19 cellular contexts compared by ENCODE assay signal in genomic region chr9:134225186-134225585, GRCh38.
"Had no signal": no experiment of that assay in that cellular context is flagged by ENCODE, and none has a peak within 500 bp of the region (broad histone marks: within the 10 kb centered on the region; RNA-seq: fewer than 3 reads in every experiment).

No MANE protein-coding gene starts in this region.

- H3K9me3 ChIP-seq: upper lobe of left lung had no signal

- H3K4me3 Mint-ChIP-seq: brain; dendritic cell treated with granulocyte-macrophage colony-stimulating factor and Interleukin-4, amounts not matched to agents 40 ng/mL and 50 ng/mL, for 4 days; effector memory CD8-positive, alpha-beta T cell; memory B cell; stimulated activated naive CD8-positive, alpha-beta T cell treated with anti-CD3 and anti-CD28 coated beads, Interleukin-15, Interleukin-2, amounts not matched to agents 100 ng/mL and 50 ng/mL, for 24 hours; T-helper 2 cell treated with Interferon-gamma antibody and Interleukin-4, amounts not matched to agents 5 μg/mL and 100 μg/mL, for 36 hours had no signal

- H3K27me3 ChIP-seq: upper lobe of left lung had no signal

- H3K36me3 Mint-ChIP-seq: activated naive CD4-positive, alpha-beta T cell treated with anti-CD3 and anti-CD28 coated beads, Interleukin-2, amount 50 U/mL, for 72 hours; brain; memory B cell had no signal

- H3K4me1 Mint-ChIP-seq: memory B cell had no signal

- H3K9me3 Mint-ChIP-seq: activated naive CD4-positive, alpha-beta T cell treated with anti-CD3 and anti-CD28 coated beads, Interleukin-2, amount 50 U/mL, for 72 hours; dendritic cell treated with granulocyte-macrophage colony-stimulating factor and Interleukin-4, amounts not matched to agents 40 ng/mL and 50 ng/mL, for 4 days; effector memory CD8-positive, alpha-beta T cell; memory B cell; stimulated activated naive CD8-positive, alpha-beta T cell treated with anti-CD3 and anti-CD28 coated beads, Interleukin-15, Interleukin-2, amounts not matched to agents 100 ng/mL and 50 ng/mL, for 24 hours; T-helper 2 cell treated with Interferon-gamma antibody and Interleukin-4, amounts not matched to agents 5 μg/mL and 100 μg/mL, for 36 hours had no signal

- H3K27ac Mint-ChIP-seq: activated naive CD4-positive, alpha-beta T cell treated with anti-CD3 and anti-CD28 coated beads, Interleukin-2, amount 50 U/mL, for 72 hours; dendritic cell treated with granulocyte-macrophage colony-stimulating factor and Interleukin-4, amounts not matched to agents 40 ng/mL and 50 ng/mL, for 4 days; effector memory CD8-positive, alpha-beta T cell; memory B cell; stimulated activated naive CD8-positive, alpha-beta T cell treated with anti-CD3 and anti-CD28 coated beads, Interleukin-15, Interleukin-2, amounts not matched to agents 100 ng/mL and 50 ng/mL, for 24 hours; T-helper 2 cell treated with Interferon-gamma antibody and Interleukin-4, amounts not matched to agents 5 μg/mL and 100 μg/mL, for 36 hours had no signal

- H3K4me1 ChIP-seq: parathyroid adenoma had no signal

- H3K27ac ChIP-seq: parathyroid adenoma, upper lobe of left lung had no signal

- H3K4me3 ChIP-seq: upper lobe of left lung had no signal

- ATAC-seq: activated CD4-positive, CD25-positive, alpha-beta regulatory T cell treated with anti-CD3 and anti-CD28 coated beads, Interleukin-2, amount 50 U/mL, for 24 hours; activated naive CD4-positive, alpha-beta T cell treated with anti-CD3 and anti-CD28 coated beads, Interleukin-2, amount 50 U/mL, for 72 hours; effector memory CD8-positive, alpha-beta T cell; sciatic nerve had no signal

- H3K27me3 Mint-ChIP-seq: stimulated activated naive CD8-positive, alpha-beta T cell treated with anti-CD3 and anti-CD28 coated beads, Interleukin-15, Interleukin-2, amounts not matched to agents 100 ng/mL and 50 ng/mL, for 24 hours had no signal

- H3K36me3 ChIP-seq: upper lobe of left lung had no signal

- DNase-seq: activated CD4-positive, alpha-beta T cell treated with anti-CD3 and anti-CD28 coated beads, Interleukin-2, amount 50 U/mL, for 4 hours; activated effector memory CD4-positive, alpha-beta T cell treated with Interleukin-2 at 50 U/mL for 16 hours; activated T-cell treated with anti-CD3 and anti-CD28 coated beads, Interleukin-2, amount 50 U/mL, for 1 hour; amniotic stem cell; effector memory CD8-positive, alpha-beta T cell; hypothalamus; stimulated activated CD4-positive, alpha-beta T cell treated with anti-CD3 and anti-CD28 coated beads, Interleukin-12 subunit alpha, Interleukin-12 subunit beta, amount 100 ng/mL, for 4 hours; stimulated activated CD4-positive, alpha-beta T cell treated with anti-CD3 and anti-CD28 coated beads, Interleukin-2, amount 100 ng/mL, for 48 hours; stimulated activated CD8-positive, alpha-beta memory T cell treated with anti-CD3 and anti-CD28 coated beads, Interleukin-4, amount 100 ng/mL, for 48 hours; upper lobe of left lung had no signal
